1 cellular context compared by ENCODE assay signal in genomic region chr1:32612189-32612881, GRCh38.
TF ChIP-seq lines count a peak whose summit lies in the region.

No MANE protein-coding gene starts in this region.

TF ChIP-seq in WTC11, 78 proteins besides CTCF, POLR2A, EP300 and RAD21 (continued from another document and continues in another):
- no peak for TF ChIP-seq ZNF281 (CRISPR knock-in tag; IDR thresholded peaks at IDR 0.05)
- no peak for TF ChIP-seq ATF1 (CRISPR knock-in tag; IDR thresholded peaks at IDR 0.05)
- no peak for TF ChIP-seq SMAD4 (CRISPR knock-in tag; IDR thresholded peaks at IDR 0.05)
- TF ChIP-seq GABPB1 (CRISPR knock-in tag; IDR thresholded peaks at IDR 0.05) = no peak
- TF ChIP-seq ZNF317 (CRISPR knock-in tag; IDR thresholded peaks at IDR 0.05; ENCODE audit: borderline replicate concordance, low read depth) = no peak
- TF ChIP-seq NFE2L1 (CRISPR knock-in tag; IDR thresholded peaks at IDR 0.05) = no peak
- TF ChIP-seq ZNF121 (CRISPR knock-in tag; IDR thresholded peaks at IDR 0.05) = no peak
- no peak for TF ChIP-seq TEAD4 (CRISPR knock-in tag; IDR thresholded peaks at IDR 0.05)
- no peak for TF ChIP-seq PRRX2 (CRISPR knock-in tag; IDR thresholded peaks at IDR 0.05)
- TF ChIP-seq SOX15 (CRISPR knock-in tag; IDR thresholded peaks at IDR 0.05) = no peak
- TF ChIP-seq CBFB (CRISPR knock-in tag; IDR thresholded peaks at IDR 0.05; ENCODE audit: low read depth) = no peak
- TF ChIP-seq AR (CRISPR knock-in tag; IDR thresholded peaks at IDR 0.05) = no peak
- no peak for TF ChIP-seq ZNF512 (CRISPR knock-in tag; IDR thresholded peaks at IDR 0.05; ENCODE audit: borderline replicate concordance)
- no peak for TF ChIP-seq NR3C1 (CRISPR knock-in tag; conservative IDR thresholded peaks at IDR 0.05; ENCODE audit: low read depth)
- no peak for TF ChIP-seq OVOL2 (CRISPR knock-in tag; IDR thresholded peaks at IDR 0.05; ENCODE audit: borderline replicate concordance)
- no peak for TF ChIP-seq ZMAT4 (CRISPR knock-in tag; IDR thresholded peaks at IDR 0.05)
- TF ChIP-seq CREB1 (CRISPR knock-in tag; IDR thresholded peaks at IDR 0.05) = no peak
- TF ChIP-seq ZSCAN18 (CRISPR knock-in tag; IDR thresholded peaks at IDR 0.05) = no peak
- no peak for TF ChIP-seq IRF2 (CRISPR knock-in tag; IDR thresholded peaks at IDR 0.05; ENCODE audit: borderline replicate concordance, low read depth)
- TF ChIP-seq AFF4 (CRISPR knock-in tag; IDR thresholded peaks at IDR 0.05; ENCODE audit: borderline replicate concordance) = no peak
- peak; percentile 75 for TF ChIP-seq USF1 (CRISPR knock-in tag; IDR thresholded peaks at IDR 0.05)
- no peak for TF ChIP-seq ZBTB21 (CRISPR knock-in tag; IDR thresholded peaks at IDR 0.05; ENCODE audit: borderline replicate concordance)
- TF ChIP-seq E2F1 (CRISPR knock-in tag; IDR thresholded peaks at IDR 0.05) = no peak
- TF ChIP-seq NR1H2 (CRISPR knock-in tag; IDR thresholded peaks at IDR 0.05) = no peak
- TF ChIP-seq RORB (CRISPR knock-in tag; IDR thresholded peaks at IDR 0.05) = no peak
- TF ChIP-seq ATF3 (CRISPR knock-in tag; conservative IDR thresholded peaks at IDR 0.05) = no peak
- TF ChIP-seq SP1 (CRISPR knock-in tag; conservative IDR thresholded peaks at IDR 0.05) = peak; percentile 75
- TF ChIP-seq E2F4 (CRISPR knock-in tag; IDR thresholded peaks at IDR 0.05; ENCODE audit: borderline replicate concordance, low read depth) = no peak
- no peak for TF ChIP-seq NR2C2 (CRISPR knock-in tag; IDR thresholded peaks at IDR 0.05)
- no peak for TF ChIP-seq ZNF263 (CRISPR knock-in tag; IDR thresholded peaks at IDR 0.05; ENCODE audit: low read depth)
- TF ChIP-seq FOXP4 (CRISPR knock-in tag; IDR thresholded peaks at IDR 0.05) = no peak
- 0 out of 2 replicates have a peak, but pooled peaks have one; percentile 36 for TF ChIP-seq E2F5 (CRISPR knock-in tag; IDR thresholded peaks at IDR 0.05)
- no peak for TF ChIP-seq HMGA2 (CRISPR knock-in tag; IDR thresholded peaks at IDR 0.05)
- TF ChIP-seq KAT7 (CRISPR knock-in tag; IDR thresholded peaks at IDR 0.05; ENCODE audit: borderline replicate concordance) = no peak
- TF ChIP-seq GTF2I (CRISPR knock-in tag; conservative IDR thresholded peaks at IDR 0.05) = no peak
- TF ChIP-seq ETV6 (CRISPR knock-in tag; IDR thresholded peaks at IDR 0.05) = 0 out of 2 replicates have a peak, but pooled peaks have one; percentile 69
- TF ChIP-seq EMX1 (CRISPR knock-in tag; IDR thresholded peaks at IDR 0.05) = no peak
- TF ChIP-seq SMAD3 (CRISPR knock-in tag; IDR thresholded peaks at IDR 0.05; ENCODE audit: borderline replicate concordance) = no peak
- no peak for TF ChIP-seq MYBL2 (CRISPR knock-in tag; IDR thresholded peaks at IDR 0.05)
- TF ChIP-seq ATF2 (CRISPR knock-in tag; IDR thresholded peaks at IDR 0.05; ENCODE audit: borderline replicate concordance, low read depth) = no peak
